In the genomic region with DNA sequence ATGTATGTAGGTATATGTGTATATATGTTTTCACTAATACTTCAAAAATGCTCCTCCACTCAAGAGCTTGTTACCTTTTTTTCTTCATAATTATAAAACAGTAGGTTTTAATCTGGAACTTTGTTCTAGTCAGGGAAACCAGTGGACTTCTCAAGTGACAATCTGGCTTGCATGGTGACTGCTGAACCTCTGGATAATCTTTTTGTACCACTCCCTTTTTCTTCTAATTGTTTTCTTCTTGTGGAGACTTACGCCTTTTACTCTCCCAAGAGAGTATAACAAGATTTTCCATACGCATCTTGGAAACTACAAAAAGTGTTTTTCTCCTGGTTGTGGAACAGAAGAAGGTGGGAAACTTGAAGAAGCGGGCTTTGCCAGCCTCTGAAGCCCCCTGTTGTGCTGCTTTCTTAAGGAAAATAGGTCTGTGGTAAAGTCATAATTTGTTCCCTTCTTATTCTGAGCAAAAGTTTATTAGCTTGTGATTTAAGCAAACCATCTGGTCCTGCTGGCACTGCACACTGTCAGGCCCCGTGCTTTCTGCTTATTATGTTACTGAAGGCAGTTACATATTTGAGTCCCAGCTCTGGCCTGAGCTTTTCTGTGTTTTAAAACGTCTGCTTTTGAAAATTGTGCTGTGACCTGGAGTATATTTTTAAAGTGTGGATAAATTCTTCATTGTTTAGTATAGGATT, we compare ENCODE assay signal across 17 cellular contexts.
A peak's percentile ranks its signal among the peaks of the same experiment; 100 is the strongest.
DNase-seq lines count a peak whose midpoint lies in the region; ATAC-seq and TF ChIP-seq lines count a peak whose summit lies in the region.
"Had no signal": no experiment of that assay in that cellular context is flagged by ENCODE, and none has a peak within 500 bp of the region (broad histone marks: within the 10 kb centered on the region; RNA-seq: fewer than 3 reads in every experiment).

No MANE protein-coding gene starts in this region.

- no peaks in the 10 kb centered on the region for H3K36me3 Mint-ChIP-seq in natural killer cell
- H3K36me3 Mint-ChIP-seq: natural killer cell treated with Interleukin-12 subunit alpha and Interleukin-12 subunit beta and Interleukin-15 and Interleukin-18, amount 100 ng/mL, for 72 hours had no signal

- no peaks in the 10 kb centered on the region for H3K9me3 Mint-ChIP-seq in natural killer cell
- H3K9me3 Mint-ChIP-seq: activated CD4-positive, alpha-beta memory T cell treated with anti-CD3 and anti-CD28 coated beads, Interleukin-2, amount 10 ng/mL, durations not matched to agents 7 days and 5 days; activated naive CD4-positive, alpha-beta T cell treated with anti-CD3 and anti-CD28 coated beads, Interleukin-2, amount 10 ng/mL, durations not matched to agents 7 days and 5 days; natural killer cell treated with Interleukin-12 subunit alpha and Interleukin-12 subunit beta and Interleukin-15 and Interleukin-18, amount 100 ng/mL, for 72 hours had no signal

- H3K27me3 Mint-ChIP-seq in natural killer cell (ENCODE audit: low read depth in 2 of 2) = no peaks in the 10 kb centered on the region
- H3K27me3 Mint-ChIP-seq: activated CD4-positive, alpha-beta memory T cell treated with anti-CD3 and anti-CD28 coated beads, Interleukin-2, amount 10 ng/mL, durations not matched to agents 7 days and 5 days; activated naive CD4-positive, alpha-beta T cell treated with anti-CD3 and anti-CD28 coated beads, Interleukin-2, amount 10 ng/mL, durations not matched to agents 7 days and 5 days; natural killer cell treated with Interleukin-12 subunit alpha and Interleukin-12 subunit beta and Interleukin-15 and Interleukin-18, amount 100 ng/mL, for 72 hours; type B pancreatic cell had no signal

- DNase-seq in AG08395 (ENCODE audit: low spot score) = peak; percentile 27
- peak; percentile 59 to 79 for DNase-seq in NCI-H446 (lab: John Stamatoyannopoulos, UW)
- DNase-seq in fibroblast of lung (ENCODE audit: low read depth in 2 of 2) = peak in 1 of 2 donors; percentile 81
- DNase-seq in stimulated activated CD4-positive, alpha-beta T cell treated with anti-CD3 and anti-CD28 coated beads, Interleukin-15, amount 100 ng/mL, for 24 hours = no peak
- DNase-seq in natural killer cell = no peak
- no peak for DNase-seq in DMS153 treated with DMSO at 0.1 percent for 48 hours (lab: John Stamatoyannopoulos, UW; ENCODE audit: unreplicated experiment)
- DNase-seq: activated CD4-positive, alpha-beta memory T cell treated with anti-CD3 and anti-CD28 coated beads, Interleukin-2, amount 10 ng/mL, durations not matched to agents 7 days and 5 days; activated naive CD4-positive, alpha-beta T cell treated with anti-CD3 and anti-CD28 coated beads, Interleukin-2, amount 10 ng/mL, durations not matched to agents 7 days and 5 days; islet precursor cell; MV-4-11; NCI-H510A treated with DMSO at 0.1 percent for 48 hours had no signal

- H3K27ac Mint-ChIP-seq in natural killer cell = no peak overlapping the region
- H3K27ac Mint-ChIP-seq: activated CD4-positive, alpha-beta memory T cell treated with anti-CD3 and anti-CD28 coated beads, Interleukin-2, amount 10 ng/mL, durations not matched to agents 7 days and 5 days; activated naive CD4-positive, alpha-beta T cell treated with anti-CD3 and anti-CD28 coated beads, Interleukin-2, amount 10 ng/mL, durations not matched to agents 7 days and 5 days; natural killer cell treated with Interleukin-12 subunit alpha and Interleukin-12 subunit beta and Interleukin-15 and Interleukin-18, amount 100 ng/mL, for 72 hours; type B pancreatic cell had no signal

- H3K4me1 ChIP-seq in fibroblast of lung (ENCODE audit: control insufficient read depth, extremely low read depth, insufficient read depth, low read length) = peaks cover 13% of the 10 kb centered on the region
- H3K4me1 ChIP-seq in muscle layer of colon (ENCODE audit: insufficient read depth, low read length) = peaks cover 43% of the 10 kb centered on the region
- H3K4me1 ChIP-seq: A549 had no signal

- H3K4me2 ChIP-seq in fibroblast of lung (ENCODE audit: extremely low read depth, insufficient read depth, low read length) = peak overlapping the region; percentile 3
- H3K4me2 ChIP-seq: A549 had no signal

- H3K36me3 ChIP-seq in fibroblast of lung (ENCODE audit: control insufficient read depth, insufficient read depth, low read length) (no peaks in the 10 kb centered on the region), muscle layer of colon (ENCODE audit: insufficient read depth, low read length) (no peaks in the 10 kb centered on the region)

- H3K9me3 ChIP-seq in fibroblast of lung (ENCODE audit: control insufficient read depth, insufficient read depth, low read depth, low read length) = no peaks in the 10 kb centered on the region
- no peaks in the 10 kb centered on the region for H3K9me3 ChIP-seq in muscle layer of colon (ENCODE audit: low read length)
- H3K9me3 ChIP-seq: A549 had no signal

- H3K4me3 ChIP-seq in fibroblast of lung (replicated peaks in 1 of 4; ENCODE audit: control extremely low read depth in 1 of 4, insufficient read depth in 1 of 4, low read depth in 3 of 4, low read length in 4 of 4) = no peak overlapping the region
- peak overlapping the region in 1 of 2 donors; percentile 8 for H3K4me3 ChIP-seq in muscle layer of colon (ENCODE audit: low read depth in 1 of 2, low read length in 2 of 2)
- H3K4me3 ChIP-seq: A549 had no signal

- H3K27me3 ChIP-seq in fibroblast of lung (ENCODE audit: control insufficient read depth, insufficient read depth, low read length) (no peaks in the 10 kb centered on the region), muscle layer of colon (ENCODE audit: control insufficient read depth in 1 of 2, insufficient read depth in 2 of 2, low read length in 2 of 2) (no peaks in the 10 kb centered on the region)

- peak overlapping the region; percentile 58 for H3K27ac ChIP-seq in fibroblast of lung (ENCODE audit: insufficient read depth, low read length)
- H3K27ac ChIP-seq in muscle layer of colon (ENCODE audit: low read depth, low read length) = peak overlapping the region; percentile 45
- H3K27ac ChIP-seq: A549 had no signal

- no peaks in the 10 kb centered on the region for H3K79me2 ChIP-seq in fibroblast of lung (ENCODE audit: control insufficient read depth, insufficient read depth, low read length)

- no peaks in the 10 kb centered on the region for H4K20me1 ChIP-seq in fibroblast of lung (ENCODE audit: control insufficient read depth, extremely low read depth, insufficient read depth, low read length)

- ATAC-seq in natural killer cell = no peak
- ATAC-seq in HG03039 (IDR thresholded peaks at IDR 0.05; ENCODE audit: unreplicated experiment) = no peak
- ATAC-seq: A549; esophagus mucosa; natural killer cell treated with Interleukin-12 subunit alpha and Interleukin-12 subunit beta and Interleukin-15 and Interleukin-18, amount 100 ng/mL, for 72 hours had no signal

- TF ChIP-seq CTCF in fibroblast of lung (conservative IDR thresholded peaks at IDR 0.05 in 1 of 2, IDR thresholded peaks at IDR 0.05 in 1 of 2; ENCODE audit: low read depth in 1 of 2, low read length in 2 of 2) (no peak), natural killer cell (IDR thresholded peaks at IDR 0.05) (no peak)

- H3K4me3 Mint-ChIP-seq in natural killer cell = no peak overlapping the region
- H3K4me3 Mint-ChIP-seq: activated CD4-positive, alpha-beta memory T cell treated with anti-CD3 and anti-CD28 coated beads, Interleukin-2, amount 10 ng/mL, durations not matched to agents 7 days and 5 days; activated naive CD4-positive, alpha-beta T cell treated with anti-CD3 and anti-CD28 coated beads, Interleukin-2, amount 10 ng/mL, durations not matched to agents 7 days and 5 days; natural killer cell treated with Interleukin-12 subunit alpha and Interleukin-12 subunit beta and Interleukin-15 and Interleukin-18, amount 100 ng/mL, for 72 hours; type B pancreatic cell had no signal

- no peaks in the 10 kb centered on the region for H3K4me1 Mint-ChIP-seq in natural killer cell

- H3K9ac ChIP-seq in fibroblast of lung (ENCODE audit: insufficient read depth, low read length) (no peak overlapping the region), muscle layer of colon (ENCODE audit: low read length) (no peak overlapping the region)

- H2AFZ ChIP-seq in fibroblast of lung (ENCODE audit: low read length) = no peak overlapping the region

- intact Hi-C loops in natural killer cell (cut with micrococcal nuclease) = no loop called here

Comparison
In these comparisons a context has a peak if more than half of its experiments do, and no peak if none do; other contexts are left out.
1. DNase-seq: peak in AG08395 (single experiment) and NCI-H446 (2 of 2); none in stimulated activated CD4-positive, alpha-beta T cell treated with anti-CD3 and anti-CD28 coated beads, Interleukin-15, amount 100 ng/mL, for 24 hours (single experiment), natural killer cell (single experiment) and DMS153 treated with DMSO at 0.1 percent for 48 hours (single experiment).